In genomic region chr11:129965248-129965647, GRCh38 we compare ENCODE assay signal across 2 cellular contexts.
TF ChIP-seq lines count a peak whose summit lies in the region.

No MANE protein-coding gene starts in this region.

TF ChIP-seq in SK-N-SH, 30 proteins besides CTCF, POLR2A, EP300 and RAD21 (continued from another document):
- TF ChIP-seq, protein P1, sequence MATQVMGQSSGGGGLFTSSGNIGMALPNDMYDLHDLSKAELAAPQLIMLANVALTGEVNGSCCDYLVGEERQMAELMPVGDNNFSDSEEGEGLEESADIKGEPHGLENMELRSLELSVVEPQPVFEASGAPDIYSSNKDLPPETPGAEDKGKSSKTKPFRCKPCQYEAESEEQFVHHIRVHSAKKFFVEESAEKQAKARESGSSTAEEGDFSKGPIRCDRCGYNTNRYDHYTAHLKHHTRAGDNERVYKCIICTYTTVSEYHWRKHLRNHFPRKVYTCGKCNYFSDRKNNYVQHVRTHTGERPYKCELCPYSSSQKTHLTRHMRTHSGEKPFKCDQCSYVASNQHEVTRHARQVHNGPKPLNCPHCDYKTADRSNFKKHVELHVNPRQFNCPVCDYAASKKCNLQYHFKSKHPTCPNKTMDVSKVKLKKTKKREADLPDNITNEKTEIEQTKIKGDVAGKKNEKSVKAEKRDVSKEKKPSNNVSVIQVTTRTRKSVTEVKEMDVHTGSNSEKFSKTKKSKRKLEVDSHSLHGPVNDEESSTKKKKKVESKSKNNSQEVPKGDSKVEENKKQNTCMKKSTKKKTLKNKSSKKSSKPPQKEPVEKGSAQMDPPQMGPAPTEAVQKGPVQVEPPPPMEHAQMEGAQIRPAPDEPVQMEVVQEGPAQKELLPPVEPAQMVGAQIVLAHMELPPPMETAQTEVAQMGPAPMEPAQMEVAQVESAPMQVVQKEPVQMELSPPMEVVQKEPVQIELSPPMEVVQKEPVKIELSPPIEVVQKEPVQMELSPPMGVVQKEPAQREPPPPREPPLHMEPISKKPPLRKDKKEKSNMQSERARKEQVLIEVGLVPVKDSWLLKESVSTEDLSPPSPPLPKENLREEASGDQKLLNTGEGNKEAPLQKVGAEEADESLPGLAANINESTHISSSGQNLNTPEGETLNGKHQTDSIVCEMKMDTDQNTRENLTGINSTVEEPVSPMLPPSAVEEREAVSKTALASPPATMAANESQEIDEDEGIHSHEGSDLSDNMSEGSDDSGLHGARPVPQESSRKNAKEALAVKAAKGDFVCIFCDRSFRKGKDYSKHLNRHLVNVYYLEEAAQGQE (IDR thresholded peaks at IDR 0.05; ENCODE audit: low read depth, low read length): peak; percentile 93
- TF ChIP-seq JUND (IDR thresholded peaks at IDR 0.05): no peak

TF ChIP-seq in SK-N-SH treated with all-trans-retinoic acid at 6 μM for 48 hours, 23 proteins besides CTCF, POLR2A, EP300 and RAD21 (continued from another document):
- TF ChIP-seq TSHZ2 (CRISPR knock-in tag; IDR thresholded peaks at IDR 0.05): no peak
